21 cellular contexts compared by ENCODE assay signal in genomic region chr6:127381384-127381783, GRCh38.
"Had no signal": no experiment of that assay in that cellular context is flagged by ENCODE, and none has a peak within 500 bp of the region (broad histone marks: within the 10 kb centered on the region; RNA-seq: fewer than 3 reads in every experiment).

No MANE protein-coding gene starts in this region.

- H3K4me1 ChIP-seq: testis had no signal

- H3K4me3 ChIP-seq: coronary artery, gastroesophageal sphincter, sigmoid colon, testis had no signal

- ATAC-seq: activated T-cell treated with anti-CD3 and anti-CD28 coated beads, Interleukin-2, amount 50 U/mL, for 72 hours; gastroesophageal sphincter; natural killer cell treated with Interleukin-12 subunit alpha and Interleukin-12 subunit beta and Interleukin-15 and Interleukin-18, amount 100 ng/mL, for 72 hours had no signal

- H3K36me3 ChIP-seq: gastroesophageal sphincter, sigmoid colon had no signal

- DNase-seq: activated CD4-positive, alpha-beta T cell treated with anti-CD3 and anti-CD28 coated beads for 4 hours; activated CD4-positive, alpha-beta T cell treated with anti-CD3 and anti-CD28 coated beads, Interleukin-2, amount 50 U/mL, for 48 hours; activated CD4-positive, CD25-positive, alpha-beta regulatory T cell; activated CD8-positive, alpha-beta memory T cell treated with anti-CD3 and anti-CD28 coated beads, Interleukin-2, amount 50 U/mL, for 48 hours; activated effector memory CD4-positive, alpha-beta T cell treated with Interleukin-2 at 50 U/mL for 16 hours; activated naive CD4-positive, alpha-beta T cell treated with anti-CD3 and anti-CD28 coated beads, Interleukin-2, amount 10 ng/mL, durations not matched to agents 7 days and 5 days; activated T-cell treated with anti-CD3 and anti-CD28 coated beads, Interleukin-2, amount 50 U/mL, for 72 hours; amygdala; cerebellar nuclear complex; head of caudate nucleus; retina; sigmoid colon; stimulated activated CD4-positive, alpha-beta T cell treated with anti-CD3 and anti-CD28 coated beads, Interleukin-2, amount 100 ng/mL, for 48 hours; stimulated activated CD8-positive, alpha-beta memory T cell treated with anti-CD3 and anti-CD28 coated beads, Interleukin-4, amount 100 ng/mL, for 48 hours; stimulated activated naive CD4-positive, alpha-beta T cell; T1000; testis had no signal

- H3K9me3 ChIP-seq: gastroesophageal sphincter, sigmoid colon, testis had no signal

- H3K27ac ChIP-seq: coronary artery, epithelial cell of prostate, gastroesophageal sphincter, sigmoid colon, testis had no signal

- H3K27me3 ChIP-seq: gastroesophageal sphincter, sigmoid colon, testis had no signal
